ENCODE assay signal across 8 cellular contexts in the genomic region with DNA sequence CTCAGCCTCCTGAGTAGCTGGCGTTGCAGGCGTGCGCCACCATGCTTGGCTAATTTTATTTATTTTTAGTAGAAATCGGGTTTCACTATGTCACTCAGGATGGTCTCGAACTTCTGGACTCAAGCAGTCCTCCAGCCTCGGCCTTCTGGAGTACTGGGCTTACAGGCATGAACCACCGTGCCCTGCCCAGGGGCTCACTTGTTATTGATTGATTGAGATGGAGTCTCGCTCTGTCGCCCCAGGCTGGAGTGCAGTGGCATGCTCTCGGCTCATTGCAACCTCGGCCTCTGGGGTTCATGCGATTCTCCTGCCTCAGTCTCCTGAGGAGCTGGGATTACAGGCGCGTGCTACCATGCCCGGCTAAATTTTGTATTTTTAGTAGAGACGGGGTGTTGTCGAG. TPM values are rescaled to one million over a fixed set of nuclear protein-coding genes. Genes with fewer than 3 reads are reported as not detected.
DNase-seq lines count a peak whose midpoint lies in the region; ATAC-seq and TF ChIP-seq lines count a peak whose summit lies in the region.

No MANE protein-coding gene starts in this region.

- H3K27me3 Mint-ChIP-seq in HFFc6 (ENCODE audit: insufficient read depth): no peaks in the 10 kb centered on the region
- no peaks in the 10 kb centered on the region for H3K27me3 Mint-ChIP-seq in mesothelial cell of epicardium (ENCODE audit: low read depth)

- H3K4me3 ChIP-seq in A673 (ENCODE audit: low read depth, low read length, poor library complexity, severe bottlenecking): peak overlapping the region; percentile 92
- H3K4me3 ChIP-seq in brain microvascular endothelial cell (ENCODE audit: low read depth, low read length): peak overlapping the region; percentile 99

- BruUV-seq in A673 (replicated peaks; lab: Mats Ljungman, UMichigan): no TSS peak

- H3K4me3 Mint-ChIP-seq in HFFc6 (peak overlapping the region; percentile 95), mesothelial cell of epicardium (peak overlapping the region; percentile 92)

- in situ Hi-C loops in brain microvascular endothelial cell (cut with HindIII; ENCODE audit: low pct_ligation_motif_present, low sequenced_read_pairs): no loop called here

- ATAC-seq in GM19455 (IDR thresholded peaks at IDR 0.05; ENCODE audit: unreplicated experiment): no peak

- no peaks in the 10 kb centered on the region; the same call in 1 of the 2 replicates for H3K9me3 Mint-ChIP-seq in HFFc6
- H3K9me3 Mint-ChIP-seq in mesothelial cell of epicardium: no peaks in the 10 kb centered on the region

- H3K27ac ChIP-seq in A673 (ENCODE audit: low read depth, low read length, poor library complexity, severe bottlenecking) (peak overlapping the region; percentile 99), brain microvascular endothelial cell (no peak overlapping the region)

- H3K27me3 ChIP-seq in A673 (replicated peaks; ENCODE audit: insufficient read depth, low read depth, low read length, poor library complexity) (no peaks in the 10 kb centered on the region), brain microvascular endothelial cell (replicated peaks) (no peaks in the 10 kb centered on the region)

- POLR2A ChIA-PET in A673 (lab: Charles Lee; ENCODE audit: low non-redundant PET): no interaction called here

- H3K36me3 Mint-ChIP-seq in HFFc6 (ENCODE audit: low read depth) (peaks cover 22% of the 10 kb centered on the region), mesothelial cell of epicardium (no peaks in the 10 kb centered on the region)

- DNase-seq in A673 (ENCODE audit: low spot score): no peak
- DNase-seq in HFFc6: no peak
- no peak for DNase-seq in brain microvascular endothelial cell
- no peak for DNase-seq in mesothelial cell of epicardium (ENCODE audit: low spot score in 2 of 2, unreplicated experiment in 2 of 2)
- no peak for DNase-seq in glomerular visceral epithelial cell (ENCODE audit: extremely low spot score)
- no peak for DNase-seq in NCI-H524 treated with DMSO at 0.1 percent for 48 hours (lab: John Stamatoyannopoulos, UW)
- DNase-seq in OCI-M2 (lab: John Stamatoyannopoulos, UW; ENCODE audit: unreplicated experiment): no peak

- H3K36me3 ChIP-seq in A673 (ENCODE audit: insufficient read depth, low read length, poor library complexity, severe bottlenecking): no peaks in the 10 kb centered on the region
- H3K36me3 ChIP-seq in brain microvascular endothelial cell (replicated peaks): no peaks in the 10 kb centered on the region

- TF ChIP-seq CTCF in A673 (conservative IDR thresholded peaks at IDR 0.05; ENCODE audit: low read depth, low read length): no peak
- no peak for TF ChIP-seq CTCF in HFFc6 (IDR thresholded peaks at IDR 0.05)
- no peak for TF ChIP-seq CTCF in brain microvascular endothelial cell (IDR thresholded peaks at IDR 0.05; ENCODE audit: low read depth, low read length, missing control alignments)
- no peak for TF ChIP-seq CTCF in mesothelial cell of epicardium (IDR thresholded peaks at IDR 0.05; ENCODE audit: unreplicated experiment)

- H3K4me1 Mint-ChIP-seq in HFFc6 (ENCODE audit: low read depth): peaks cover 66% of the 10 kb centered on the region
- H3K4me1 Mint-ChIP-seq in mesothelial cell of epicardium: peaks cover 41% of the 10 kb centered on the region

- no peaks in the 10 kb centered on the region for H3K9me3 ChIP-seq in A673 (ENCODE audit: low read depth, low read length, poor library complexity, severe bottlenecking)

- intact Hi-C loops in A673 (cut with micrococcal nuclease; ENCODE audit: unreplicated experiment): no loop called here

- peaks cover 18% of the 10 kb centered on the region for H3K4me1 ChIP-seq in A673 (ENCODE audit: insufficient read depth, low read length, poor library complexity, severe bottlenecking)

- CTCF ChIA-PET in A673 (lab: Charles Lee): no interaction called here

- no peak overlapping the region; the same call in 1 of the 2 replicates for H3K27ac Mint-ChIP-seq in HFFc6
- H3K27ac Mint-ChIP-seq in mesothelial cell of epicardium: peak overlapping the region; percentile 100

RNA-seq across cellular contexts. Expression of a gene that starts 1.6 kb away (rescaled TPM):
- total RNA-seq in A673 (2021) (323 and 337 TPM in 2 replicates), mesothelial cell of epicardium (109 to 111 TPM (median 111 TPM) in 3 replicates)
- 100 to 1,000 TPM; 181 to 235 (median 214) TPM for total RNA-seq in HFFc6 (2021; fragmentation: NEBNext Ultra II Directional; extraction: Animal tissue kit (Norgen Biotek cat#: 25700))

RNA-seq across cellular contexts. Expression of a gene that starts 27.1 kb away (rescaled TPM):
- 31.2 and 33.4 TPM in 2 replicates for total RNA-seq in A673 (2021)
- total RNA-seq in HFFc6 (2021; fragmentation: NEBNext Ultra II Directional; extraction: Animal tissue kit (Norgen Biotek cat#: 25700)): 10 to 100 TPM; 11.0 to 19.8 (median 17.4) TPM
- total RNA-seq in mesothelial cell of epicardium: 18.2 to 19.5 TPM (median 18.7 TPM) in 3 replicates
